ENCODE assay signal across 8 cellular contexts in the genomic region with DNA sequence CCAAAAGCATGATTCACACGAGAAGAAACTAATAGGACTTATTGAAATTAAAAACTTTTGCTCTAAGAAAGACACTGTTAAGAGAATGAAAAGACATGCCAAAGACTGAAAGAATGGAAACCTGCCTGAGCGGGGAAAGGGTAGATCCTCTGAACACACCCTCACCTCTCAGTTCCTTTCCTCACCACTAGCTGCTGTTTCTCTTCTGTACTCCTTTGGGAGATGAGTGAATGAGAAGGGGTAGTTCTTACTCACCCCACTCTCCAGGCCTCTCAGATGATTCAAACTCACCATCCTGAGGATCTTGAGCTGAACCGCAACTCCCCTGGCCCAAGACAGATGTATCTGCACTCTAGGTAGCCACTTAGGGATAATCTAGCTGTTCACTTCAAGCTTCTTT. TPM values are rescaled to one million over a fixed set of nuclear protein-coding genes. Genes with fewer than 3 reads are reported as not detected.
DNase-seq lines count a peak whose midpoint lies in the region; ATAC-seq lines count a peak whose summit lies in the region.

No MANE protein-coding gene starts in this region.

- DNase-seq in activated CD4-positive, CD25-positive, alpha-beta regulatory T cell treated with anti-CD3 and anti-CD28 coated beads, Interleukin-2, amount 50 U/mL, for 72 hours = no peak
- peak; percentile 2 for DNase-seq in RPMI7951 (ENCODE audit: low read depth)
- DNase-seq in stimulated activated naive CD8-positive, alpha-beta T cell treated with anti-CD3 and anti-CD28 coated beads, Interleukin-15, Interleukin-2, amounts not matched to agents 100 U/mL and 50 U/mL, for 24 hours = no peak
- no peak for DNase-seq in NCI-H187 treated with DMSO at 0.1 percent for 48 hours (lab: John Stamatoyannopoulos, UW)
- no peak for DNase-seq in activated CD8-positive, alpha-beta memory T cell treated with anti-CD3 and anti-CD28 coated beads, Interleukin-2, amount 50 U/mL, for 48 hours
- no peak for DNase-seq in activated T-cell treated with anti-CD3 and anti-CD28 coated beads, Interleukin-2, amount 50 U/mL, for 1 hour

- ATAC-seq in activated CD4-positive, CD25-positive, alpha-beta regulatory T cell treated with anti-CD3 and anti-CD28 coated beads, Interleukin-2, amount 50 U/mL, for 24 hours = peak; percentile 38 to 64
- ATAC-seq in HG02852 (IDR thresholded peaks at IDR 0.05; ENCODE audit: unreplicated experiment) = peak; percentile 80
- ATAC-seq in stimulated activated naive CD8-positive, alpha-beta T cell treated with anti-CD3 and anti-CD28 coated beads, Interleukin-15, Interleukin-2, amounts not matched to agents 100 U/mL and 50 U/mL, for 24 hours = peak; percentile 59

RNA-seq across cellular contexts. Expression of a gene that starts 41.9 kb away (rescaled TPM):
- total RNA-seq in RPMI7951 (2014; rRNA removed; shearing (Covaris generic)) = 0.39 and 1.1 TPM in 2 replicates
